2 cellular contexts compared by ENCODE assay signal in genomic region chr1:204065174-204065985, GRCh38.
TF ChIP-seq lines count a peak whose summit lies in the region.

No MANE protein-coding gene starts in this region.

TF ChIP-seq in SK-N-SH treated with all-trans-retinoic acid at 6 μM for 48 hours, 23 proteins besides CTCF, POLR2A, EP300 and RAD21 (continued from another document):
- TF ChIP-seq TSHZ2 (CRISPR knock-in tag; IDR thresholded peaks at IDR 0.05) (no peak), CREB5 (CRISPR knock-in tag; IDR thresholded peaks at IDR 0.05; ENCODE audit: low read depth) (no peak), PPARA (CRISPR knock-in tag; IDR thresholded peaks at IDR 0.05; ENCODE audit: borderline replicate concordance) (no peak), ZNF565 (CRISPR knock-in tag; conservative IDR thresholded peaks at IDR 0.05; ENCODE audit: low read depth) (no peak), ZNF70 (CRISPR knock-in tag; IDR thresholded peaks at IDR 0.05) (no peak), ARNTL (CRISPR knock-in tag; IDR thresholded peaks at IDR 0.05; ENCODE audit: borderline replicate concordance, low read depth) (no peak), BACH2 (CRISPR knock-in tag; IDR thresholded peaks at IDR 0.05; ENCODE audit: borderline replicate concordance) (no peak), TOX (CRISPR knock-in tag; IDR thresholded peaks at IDR 0.05; ENCODE audit: borderline replicate concordance) (no peak), ZC3H10 (CRISPR knock-in tag; IDR thresholded peaks at IDR 0.05) (no peak), CSRNP3 (CRISPR knock-in tag; IDR thresholded peaks at IDR 0.05) (no peak)

TF ChIP-seq in SK-N-SH, 30 proteins besides CTCF, POLR2A, EP300 and RAD21 (continued from another document):
- no peak for TF ChIP-seq IRF3 (IDR thresholded peaks at IDR 0.05; ENCODE audit: low read depth, low read length)
- no peak for TF ChIP-seq RFX5 (IDR thresholded peaks at IDR 0.05; ENCODE audit: low read length)
- no peak for TF ChIP-seq SMC3 (IDR thresholded peaks at IDR 0.05; ENCODE audit: low read depth, low read length)
- TF ChIP-seq RXRA (IDR thresholded peaks at IDR 0.05; ENCODE audit: borderline replicate concordance, low read depth) = no peak
- TF ChIP-seq MAX (IDR thresholded peaks at IDR 0.05; ENCODE audit: low read depth) = no peak
- TF ChIP-seq USF1 (IDR thresholded peaks at IDR 0.05; ENCODE audit: borderline replicate concordance, low read depth) = no peak
- no peak for TF ChIP-seq ZBTB33 (IDR thresholded peaks at IDR 0.05; ENCODE audit: borderline replicate concordance, low read depth)
- TF ChIP-seq TCF12 (IDR thresholded peaks at IDR 0.05) = no peak
- no peak for TF ChIP-seq CHD2 (IDR thresholded peaks at IDR 0.05; ENCODE audit: low read length, partially characterized antibody)
- no peak for TF ChIP-seq FOXJ3 (CRISPR knock-in tag; IDR thresholded peaks at IDR 0.05)
- no peak for TF ChIP-seq MXI1 (IDR thresholded peaks at IDR 0.05; ENCODE audit: low read depth, low read length)
- TF ChIP-seq RCOR1 (IDR thresholded peaks at IDR 0.05; ENCODE audit: low read length) = no peak
- TF ChIP-seq SIN3A (IDR thresholded peaks at IDR 0.05; ENCODE audit: borderline replicate concordance, low read depth, low read length) = no peak
- TF ChIP-seq PBX3 (IDR thresholded peaks at IDR 0.05) = no peak
TF ChIP-seq in SK-N-SH: peak in this region for 0.
